In the genomic region with DNA sequence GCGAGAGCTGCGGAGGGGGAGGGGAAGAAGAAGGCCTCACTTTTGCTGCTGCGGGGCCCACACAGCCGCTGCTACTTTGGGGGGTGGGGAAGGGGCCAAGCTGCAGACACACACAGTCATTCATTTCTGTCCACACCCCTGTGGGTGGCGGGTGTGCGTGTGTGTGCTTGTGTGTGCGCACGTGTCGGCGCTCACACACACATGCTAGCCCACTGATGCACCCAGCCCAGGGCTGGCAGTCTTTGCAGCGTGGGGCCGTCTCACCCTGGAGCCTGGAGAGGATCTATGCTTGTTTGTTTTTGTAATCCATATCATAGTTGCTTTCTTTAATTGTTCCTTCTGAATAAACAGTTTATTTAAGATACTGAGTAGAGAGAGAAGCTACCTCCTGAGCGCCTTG, we compare ENCODE assay signal across 1 cellular context.
TF ChIP-seq lines count a peak whose summit lies in the region.

No MANE protein-coding gene starts in this region.

TF ChIP-seq in WTC11, 78 proteins besides CTCF, POLR2A, EP300 and RAD21 (continued from another document):
- TF ChIP-seq, protein P1, sequence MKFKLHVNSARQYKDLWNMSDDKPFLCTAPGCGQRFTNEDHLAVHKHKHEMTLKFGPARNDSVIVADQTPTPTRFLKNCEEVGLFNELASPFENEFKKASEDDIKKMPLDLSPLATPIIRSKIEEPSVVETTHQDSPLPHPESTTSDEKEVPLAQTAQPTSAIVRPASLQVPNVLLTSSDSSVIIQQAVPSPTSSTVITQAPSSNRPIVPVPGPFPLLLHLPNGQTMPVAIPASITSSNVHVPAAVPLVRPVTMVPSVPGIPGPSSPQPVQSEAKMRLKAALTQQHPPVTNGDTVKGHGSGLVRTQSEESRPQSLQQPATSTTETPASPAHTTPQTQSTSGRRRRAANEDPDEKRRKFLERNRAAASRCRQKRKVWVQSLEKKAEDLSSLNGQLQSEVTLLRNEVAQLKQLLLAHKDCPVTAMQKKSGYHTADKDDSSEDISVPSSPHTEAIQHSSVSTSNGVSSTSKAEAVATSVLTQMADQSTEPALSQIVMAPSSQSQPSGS (CRISPR knock-in tag; IDR thresholded peaks at IDR 0.05; ENCODE audit: borderline replicate concordance, low read depth), result no peak
- TF ChIP-seq ATF1 (CRISPR knock-in tag; IDR thresholded peaks at IDR 0.05), result no peak
- no peak for TF ChIP-seq SMAD4 (CRISPR knock-in tag; IDR thresholded peaks at IDR 0.05)
- no peak for TF ChIP-seq ZNF396 (CRISPR knock-in tag; IDR thresholded peaks at IDR 0.05; ENCODE audit: borderline replicate concordance)
- TF ChIP-seq MYBL2 (CRISPR knock-in tag; IDR thresholded peaks at IDR 0.05), result no peak
- TF ChIP-seq, protein P2, sequence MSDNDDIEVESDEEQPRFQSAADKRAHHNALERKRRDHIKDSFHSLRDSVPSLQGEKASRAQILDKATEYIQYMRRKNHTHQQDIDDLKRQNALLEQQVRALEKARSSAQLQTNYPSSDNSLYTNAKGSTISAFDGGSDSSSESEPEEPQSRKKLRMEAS (CRISPR knock-in tag; IDR thresholded peaks at IDR 0.05), result no peak
